ENCODE assay signal across 1 cellular context in genomic region chr10:133608855-133609254, GRCh38.
TF ChIP-seq lines count a peak whose summit lies in the region.

No MANE protein-coding gene starts in this region.

TF ChIP-seq in IMR-90, 13 proteins besides CTCF, POLR2A, EP300 and RAD21:
- no peak for TF ChIP-seq FOS (IDR thresholded peaks at IDR 0.05; ENCODE audit: low read depth, low read length)
- no peak for TF ChIP-seq BHLHE40 (IDR thresholded peaks at IDR 0.05; ENCODE audit: low read depth, low read length)
- no peak for TF ChIP-seq RCOR1 (IDR thresholded peaks at IDR 0.05; ENCODE audit: insufficient replicate concordance, low read length)
